In genomic region chr10:44864637-44865288, GRCh38 we compare ENCODE assay signal across 8 cellular contexts. TPM values are rescaled to one million over a fixed set of nuclear protein-coding genes. Genes with fewer than 3 reads are reported as not detected.
DNase-seq lines count a peak whose midpoint lies in the region; ATAC-seq and TF ChIP-seq lines count a peak whose summit lies in the region.

No MANE protein-coding gene starts in this region.

- peak overlapping the region; percentile 47 for H3K4me3 ChIP-seq in A673 (ENCODE audit: low read depth, low read length, poor library complexity, severe bottlenecking)

- TF ChIP-seq CTCF in A673 (conservative IDR thresholded peaks at IDR 0.05; ENCODE audit: low read depth, low read length) (peak; percentile 99), chondrocyte (IDR thresholded peaks at IDR 0.05) (peak; percentile 100)

- CTCF ChIA-PET in A673 (lab: Charles Lee): no interaction called here

- POLR2A ChIA-PET in A673 (lab: Charles Lee; ENCODE audit: low non-redundant PET): no interaction called here

- no peaks in the 10 kb centered on the region for H3K36me3 Mint-ChIP-seq in chondrocyte (ENCODE audit: low read depth)

- ATAC-seq in GM18858 (IDR thresholded peaks at IDR 0.05; ENCODE audit: unreplicated experiment): peak; percentile 83
- ATAC-seq in HG03103 (IDR thresholded peaks at IDR 0.05; ENCODE audit: low read depth, unreplicated experiment): peak; percentile 87

- H3K27ac Mint-ChIP-seq in chondrocyte (ENCODE audit: unreplicated experiment): peak overlapping the region; percentile 88

- H3K27me3 ChIP-seq in A673 (replicated peaks; ENCODE audit: insufficient read depth, low read depth, low read length, poor library complexity): no peaks in the 10 kb centered on the region

- no peaks in the 10 kb centered on the region for H3K9me3 ChIP-seq in A673 (ENCODE audit: low read depth, low read length, poor library complexity, severe bottlenecking)

- BruUV-seq in A673 (replicated peaks; lab: Mats Ljungman, UMichigan): no TSS peak

- peaks cover 12% of the 10 kb centered on the region for H3K4me1 ChIP-seq in A673 (ENCODE audit: insufficient read depth, low read length, poor library complexity, severe bottlenecking)

- intact Hi-C loops in A673 (cut with micrococcal nuclease; ENCODE audit: unreplicated experiment): no loop called here

- peaks cover 24% of the 10 kb centered on the region for H3K4me1 Mint-ChIP-seq in chondrocyte (ENCODE audit: low read depth)

- peak overlapping the region; percentile 93 for H3K4me3 Mint-ChIP-seq in chondrocyte (ENCODE audit: unreplicated experiment)

- H3K27me3 Mint-ChIP-seq in chondrocyte (ENCODE audit: low read depth): peaks cover 6% of the 10 kb centered on the region

- no peaks in the 10 kb centered on the region for H3K36me3 ChIP-seq in A673 (ENCODE audit: insufficient read depth, low read length, poor library complexity, severe bottlenecking)

- H3K27ac ChIP-seq in A673 (ENCODE audit: low read depth, low read length, poor library complexity, severe bottlenecking): peak overlapping the region; percentile 35

- H3K9me3 Mint-ChIP-seq in chondrocyte (ENCODE audit: low read depth): no peaks in the 10 kb centered on the region

- DNase-seq in A673 (ENCODE audit: low spot score): peak; percentile 92
- DNase-seq in NCI-H2196 treated with DMSO at 0.1 percent for 48 hours (lab: John Stamatoyannopoulos, UW; ENCODE audit: unreplicated experiment): peak; percentile 25
- DNase-seq in activated CD4-positive, alpha-beta T cell treated with anti-CD3 and anti-CD28 coated beads for 24 hours (ENCODE audit: low read depth in 2 of 2): peak; percentile 85 to 86
- DNase-seq in chondrocyte (ENCODE audit: low spot score): no peak
- peak; percentile 81 for DNase-seq in kidney glomerular epithelial cell (lab: John Stamatoyannopoulos, UW)
- peak; percentile 91 for DNase-seq in stimulated activated CD4-positive, alpha-beta T cell treated with anti-CD3 and anti-CD28 coated beads, Interleukin-15, amount 100 ng/mL, for 24 hours

RNA-seq across cellular contexts. Expression of gene TMEM72, which starts 46.4 kb away (rescaled TPM):
- total RNA-seq in A673 (2021): 0.80 and 1.4 TPM in 2 replicates
- not detected in 3 replicates for total RNA-seq in chondrocyte
